In the genomic region with DNA sequence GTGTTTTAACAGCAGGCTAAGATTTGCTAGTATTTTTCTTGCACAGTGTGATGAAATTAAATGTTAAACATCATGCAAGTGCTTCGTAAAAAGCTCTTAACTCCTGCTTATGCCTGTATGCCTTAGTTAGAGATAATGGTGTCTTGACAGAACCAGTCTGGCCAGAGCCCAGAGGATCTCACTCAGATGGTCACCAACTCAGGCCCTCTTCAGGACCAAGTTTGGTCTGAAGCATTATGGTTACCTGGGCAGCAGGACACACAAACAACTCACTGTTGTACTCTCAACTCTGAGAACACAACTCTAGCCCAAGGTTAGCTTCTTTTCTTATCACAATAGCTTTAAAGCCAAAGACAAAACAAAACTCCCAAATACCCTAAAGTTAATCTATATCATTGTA, we compare ENCODE assay signal across 18 cellular contexts.
"Had no signal": no experiment of that assay in that cellular context is flagged by ENCODE, and none has a peak within 500 bp of the region (broad histone marks: within the 10 kb centered on the region; RNA-seq: fewer than 3 reads in every experiment).

No MANE protein-coding gene starts in this region.

- H3K9me3 ChIP-seq: esophagus muscularis mucosa, stomach had no signal

- H3K4me3 ChIP-seq: esophagus muscularis mucosa, lung, stomach had no signal

- H3K4me3 Mint-ChIP-seq: dendritic cell treated with granulocyte-macrophage colony-stimulating factor and Interleukin-4, amounts not matched to agents 40 ng/mL and 50 ng/mL, for 4 days; effector memory CD8-positive, alpha-beta T cell; naive thymus-derived CD4-positive, alpha-beta T cell; nephron progenitor cell; type B pancreatic cell had no signal

- H3K4me1 Mint-ChIP-seq: nephron progenitor cell had no signal

- DNase-seq: effector memory CD8-positive, alpha-beta T cell; foreskin fibroblast; hypothalamus; kidney glomerular epithelial cell; mesenchymal stem cell; naive thymus-derived CD4-positive, alpha-beta T cell; nephron progenitor cell; small intestine; stimulated activated CD4-positive, alpha-beta T cell treated with anti-CD3 and anti-CD28 coated beads, Interleukin-12 subunit alpha, Interleukin-12 subunit beta, amount 100 ng/mL, for 4 hours; stimulated activated naive CD4-positive, alpha-beta T cell; stomach; substantia nigra had no signal

- ATAC-seq: effector memory CD8-positive, alpha-beta T cell; left lobe of liver; naive thymus-derived CD4-positive, alpha-beta T cell had no signal

- H3K27ac ChIP-seq: epithelial cell of prostate, esophagus muscularis mucosa, stomach had no signal

- H3K9me3 Mint-ChIP-seq: dendritic cell treated with granulocyte-macrophage colony-stimulating factor and Interleukin-4, amounts not matched to agents 40 ng/mL and 50 ng/mL, for 4 days; effector memory CD8-positive, alpha-beta T cell; naive thymus-derived CD4-positive, alpha-beta T cell; nephron progenitor cell; type B pancreatic cell had no signal

- H3K27me3 Mint-ChIP-seq: dendritic cell treated with granulocyte-macrophage colony-stimulating factor and Interleukin-4, amounts not matched to agents 40 ng/mL and 50 ng/mL, for 4 days; effector memory CD8-positive, alpha-beta T cell; naive thymus-derived CD4-positive, alpha-beta T cell; type B pancreatic cell had no signal

- H3K27ac Mint-ChIP-seq: dendritic cell treated with granulocyte-macrophage colony-stimulating factor and Interleukin-4, amounts not matched to agents 40 ng/mL and 50 ng/mL, for 4 days; naive thymus-derived CD4-positive, alpha-beta T cell; nephron progenitor cell; type B pancreatic cell had no signal

- H3K27me3 ChIP-seq: esophagus muscularis mucosa, stomach had no signal
